ENCODE assay signal across 12 cellular contexts in the genomic region with DNA sequence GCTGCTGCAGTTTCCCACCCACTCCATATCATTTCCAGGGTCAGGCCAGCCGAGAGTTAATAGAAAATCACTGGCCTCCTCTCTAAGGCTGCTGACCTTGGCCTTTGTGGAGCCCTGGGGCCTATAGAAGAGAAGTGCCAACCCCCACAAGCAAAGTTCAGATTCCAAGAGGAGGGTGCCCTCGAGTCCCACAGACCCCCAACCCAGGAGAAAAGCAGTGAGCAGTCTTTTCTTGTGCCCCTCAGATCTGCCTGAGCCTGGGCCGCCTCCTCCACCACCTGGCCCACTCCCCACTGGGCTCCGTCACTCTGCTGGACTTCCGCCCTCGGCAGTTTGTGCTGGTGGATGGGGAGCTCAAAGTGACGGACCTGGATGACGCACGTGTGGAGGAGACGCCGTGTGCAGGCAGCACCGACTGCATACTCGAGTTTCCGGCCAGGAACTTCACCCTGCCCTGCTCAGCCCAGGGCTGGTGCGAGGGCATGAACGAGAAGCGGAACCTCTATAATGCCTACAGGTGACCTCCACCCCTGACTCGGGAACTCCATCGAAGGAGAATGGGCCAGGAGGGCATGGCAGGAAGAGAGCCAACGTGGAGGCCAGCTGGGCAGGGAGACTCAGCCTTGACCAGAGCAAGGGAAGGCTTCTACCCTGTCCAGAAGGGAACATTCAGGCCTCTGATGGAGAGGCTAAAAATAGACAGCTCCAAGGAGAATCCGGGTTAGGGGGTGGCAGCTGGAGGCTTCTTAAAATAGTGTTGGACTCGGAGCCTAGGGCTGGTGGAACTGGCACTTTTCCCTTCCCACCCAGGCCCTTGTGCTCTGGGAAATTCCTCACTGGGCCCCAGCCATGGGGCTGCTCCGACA. TPM values are rescaled to one million over a fixed set of nuclear protein-coding genes. Genes with fewer than 3 reads are reported as not detected.
DNase-seq lines count a peak whose midpoint lies in the region; ATAC-seq and TF ChIP-seq lines count a peak whose summit lies in the region.
"Had no signal": no experiment of that assay in that cellular context is flagged by ENCODE, and none has a peak within 500 bp of the region (broad histone marks: within the 10 kb centered on the region; RNA-seq: fewer than 3 reads in every experiment).

No MANE protein-coding gene starts in this region.

- H3K4me3 Mint-ChIP-seq in stimulated activated naive CD8-positive, alpha-beta T cell treated with anti-CD3 and anti-CD28 coated beads, Interleukin-15, amount 100 ng/mL, for 72 hours, result no peak overlapping the region
- H3K4me3 Mint-ChIP-seq in T-helper 2 cell treated with Interferon-gamma antibody and Interleukin-4, amounts not matched to agents 5 μg/mL and 100 μg/mL, for 36 hours, result no peak overlapping the region
- H3K4me3 Mint-ChIP-seq: activated CD4-positive, alpha-beta memory T cell treated with anti-CD3 and anti-CD28 coated beads for 36 hours; activated naive CD8-positive, alpha-beta T cell had no signal

- H3K9ac ChIP-seq in colonic mucosa (ENCODE audit: low read depth in 2 of 2, low read length in 2 of 2) (peak overlapping the region; percentile 51 to 83), liver (ENCODE audit: low read depth in 1 of 2, low read length in 2 of 2) (no peak overlapping the region)

- ATAC-seq in psoas muscle, result peak; percentile 80 to 90 (median 84)
- ATAC-seq in stimulated activated naive CD8-positive, alpha-beta T cell treated with anti-CD3 and anti-CD28 coated beads, Interleukin-15, amount 100 ng/mL, for 72 hours, result no peak

- POLR2A ChIA-PET in AG04450 (lab: Yijun Ruan, JAX), result interaction anchor here (0.9 to 2.4 kb wide), 5 partner anchors 8 to 183 kb away, joined by 4 to 15 read pairs (median 6); no protein-coding TSS in a partner anchor

- H3K27ac ChIP-seq in AG04450 (ENCODE audit: low read depth, low read length) (peak overlapping the region; percentile 11), colonic mucosa (peak overlapping the region; percentile 83), liver (ENCODE audit: low read depth in 1 of 2, low read length in 2 of 2) (peak overlapping the region; percentile 35 to 45), psoas muscle (peak overlapping the region; percentile 94)

- TF ChIP-seq CTCF in AG04450 (IDR thresholded peaks at IDR 0.05; ENCODE audit: low read depth, low read length), result no peak
- no peak for TF ChIP-seq CTCF in colonic mucosa (IDR thresholded peaks at IDR 0.05)
- TF ChIP-seq CTCF in liver (IDR thresholded peaks at IDR 0.05; ENCODE audit: low read depth, low read length, missing input control), result no peak
- no peak for TF ChIP-seq CTCF in psoas muscle (IDR thresholded peaks at IDR 0.05)

- H3K27me3 ChIP-seq in AG04450 (ENCODE audit: control insufficient read depth, insufficient read depth, low read length) (no peaks in the 10 kb centered on the region), colonic mucosa (no peaks in the 10 kb centered on the region), liver (ENCODE audit: control insufficient read depth in 4 of 4, insufficient read depth in 4 of 4, low read length in 3 of 4) (no peaks in the 10 kb centered on the region), psoas muscle (ENCODE audit: insufficient read depth in 3 of 3, low read length in 2 of 3) (no peaks in the 10 kb centered on the region)

- H3K9me3 ChIP-seq in AG04450 (ENCODE audit: control insufficient read depth, insufficient read depth, low read length) (no peaks in the 10 kb centered on the region; the same call in 1 of the 2 replicates), colonic mucosa (no peaks in the 10 kb centered on the region), liver (ENCODE audit: control insufficient read depth in 4 of 4, low read length in 3 of 4) (no peaks in the 10 kb centered on the region), psoas muscle (no peaks in the 10 kb centered on the region)

- H3K4me1 ChIP-seq in colonic mucosa (peaks cover 31% of the 10 kb centered on the region), liver (ENCODE audit: control insufficient read depth in 4 of 4, insufficient read depth in 4 of 4, low read length in 3 of 4) (peaks cover 0 to 7% (median 3%) of the 10 kb centered on the region in 4 donors), psoas muscle (peaks cover 82% of the 10 kb centered on the region)

- H3K27ac Mint-ChIP-seq in stimulated activated naive CD8-positive, alpha-beta T cell treated with anti-CD3 and anti-CD28 coated beads, Interleukin-15, amount 100 ng/mL, for 72 hours, result no peak overlapping the region
- no peak overlapping the region for H3K27ac Mint-ChIP-seq in T-helper 2 cell treated with Interferon-gamma antibody and Interleukin-4, amounts not matched to agents 5 μg/mL and 100 μg/mL, for 36 hours
- H3K27ac Mint-ChIP-seq: activated CD4-positive, alpha-beta memory T cell treated with anti-CD3 and anti-CD28 coated beads for 36 hours; activated naive CD8-positive, alpha-beta T cell had no signal

- H3K4me3 ChIP-seq in AG04450 (ENCODE audit: low read depth, low read length) (no peak overlapping the region), colonic mucosa (no peak overlapping the region), liver (ENCODE audit: low read depth in 1 of 3, low read length in 3 of 3) (no peak overlapping the region), psoas muscle (peak overlapping the region; percentile 95)

- no peaks in the 10 kb centered on the region for H3K36me3 Mint-ChIP-seq in T-helper 2 cell treated with Interferon-gamma antibody and Interleukin-4, amounts not matched to agents 5 μg/mL and 100 μg/mL, for 36 hours (ENCODE audit: low read depth)
- H3K36me3 Mint-ChIP-seq: activated CD4-positive, alpha-beta memory T cell treated with anti-CD3 and anti-CD28 coated beads for 36 hours; activated naive CD8-positive, alpha-beta T cell had no signal

- peaks cover 5% of the 10 kb centered on the region for H3K36me3 ChIP-seq in colonic mucosa
- peaks cover 0 to 5% (median 5%) of the 10 kb centered on the region in 4 donors for H3K36me3 ChIP-seq in liver (ENCODE audit: control insufficient read depth in 4 of 4, insufficient read depth in 3 of 4, low read depth in 1 of 4, low read length in 3 of 4)
- peaks cover 0 to 43% of the 10 kb centered on the region in 2 donors for H3K36me3 ChIP-seq in psoas muscle (ENCODE audit: insufficient read depth in 1 of 2, low read depth in 1 of 2)

- DNase-seq in AG04450 (ENCODE audit: low read depth, low spot score) (no peak), colonic mucosa (peak; percentile 55), psoas muscle (peak; percentile 68 to 89), middle frontal gyrus (ENCODE audit: extremely low spot score, low spot score) (no peak), occipital lobe (lab: John Stamatoyannopoulos, UW) (no peak)
- no peak for DNase-seq in stimulated activated naive CD8-positive, alpha-beta T cell treated with anti-CD3 and anti-CD28 coated beads, Interleukin-15, amount 100 ng/mL, for 72 hours
- DNase-seq in T-helper 2 cell treated with Interferon-gamma antibody and Interleukin-4, amounts not matched to agents 5 μg/mL and 100 μg/mL, for 36 hours (ENCODE audit: low spot score), result no peak
- DNase-seq: activated CD4-positive, alpha-beta memory T cell treated with anti-CD3 and anti-CD28 coated beads for 36 hours; EL; NCI-H774 had no signal

- CTCF ChIA-PET in AG04450 (lab: Charles Lee), result interaction anchor here (1.3 to 3.6 kb wide), 4 partner anchors 33 to 184 kb away, joined by 3 to 20 read pairs (median 6); no protein-coding TSS in a partner anchor

- H3K27me3 Mint-ChIP-seq in stimulated activated naive CD8-positive, alpha-beta T cell treated with anti-CD3 and anti-CD28 coated beads, Interleukin-15, amount 100 ng/mL, for 72 hours, result peaks cover 43% of the 10 kb centered on the region
- peaks cover 26% of the 10 kb centered on the region for H3K27me3 Mint-ChIP-seq in T-helper 2 cell treated with Interferon-gamma antibody and Interleukin-4, amounts not matched to agents 5 μg/mL and 100 μg/mL, for 36 hours (ENCODE audit: low read depth)

- H3K9me3 Mint-ChIP-seq in stimulated activated naive CD8-positive, alpha-beta T cell treated with anti-CD3 and anti-CD28 coated beads, Interleukin-15, amount 100 ng/mL, for 72 hours, result no peaks in the 10 kb centered on the region
- H3K9me3 Mint-ChIP-seq in T-helper 2 cell treated with Interferon-gamma antibody and Interleukin-4, amounts not matched to agents 5 μg/mL and 100 μg/mL, for 36 hours, result no peaks in the 10 kb centered on the region
- H3K9me3 Mint-ChIP-seq: activated CD4-positive, alpha-beta memory T cell treated with anti-CD3 and anti-CD28 coated beads for 36 hours had no signal

- WGBS in liver, result 79% methylated on average over 23 of the region's 23 CpGs
- WGBS in psoas muscle, 3 donors, result 12 to 27% (median 20%) methylated on average over 22 to 23 of the region's 23 CpGs

- intact Hi-C loops in colonic mucosa (cut with DNase I) (no loop called here), psoas muscle (cut with DNase I) (loop anchor here (2.0 to 5.0 kb wide), 3 partner anchors 15 to 127 kb away; no protein-coding TSS in a partner anchor)

- H3K4me1 Mint-ChIP-seq in stimulated activated naive CD8-positive, alpha-beta T cell treated with anti-CD3 and anti-CD28 coated beads, Interleukin-15, amount 100 ng/mL, for 72 hours, result no peaks in the 10 kb centered on the region
- no peaks in the 10 kb centered on the region for H3K4me1 Mint-ChIP-seq in T-helper 2 cell treated with Interferon-gamma antibody and Interleukin-4, amounts not matched to agents 5 μg/mL and 100 μg/mL, for 36 hours (ENCODE audit: low read depth)

- peak in 1 of 2 donors; percentile 10 for TF ChIP-seq RAD21 in liver (IDR thresholded peaks at IDR 0.05)

TF ChIP-seq in liver, 16 proteins besides CTCF, POLR2A, EP300 and RAD21:
- TF ChIP-seq FOXA1 (IDR thresholded peaks at IDR 0.05) (no peak), FOXA2 (IDR thresholded peaks at IDR 0.05) (no peak), NR2F2 (IDR thresholded peaks at IDR 0.05) (peak; percentile 55), SP1 (IDR thresholded peaks at IDR 0.05) (peak; percentile 15)
TF ChIP-seq in liver: peak in this region for 2.

RNA-seq across cellular contexts. Expression of gene PKDCC, which starts 6.2 kb away (rescaled TPM):
- polyA plus RNA-seq in AG04450 (2011; rRNA removed) (87.0 and 107 TPM in 2 replicates), liver (10 to 100 TPM in 1 of 2 donors, 1 to 10 TPM in 1; 2.0 to 14.6 TPM), psoas muscle (100 to 1,000 TPM in 2 of 3 donors, 10 to 100 TPM in 1; 76.1 to 209 (median 186) TPM)
- 180 and 228 TPM in 2 replicates for polyA minus RNA-seq in AG04450 (2011; rRNA and poly(A)+ RNA removed)
- total RNA-seq in colonic mucosa (100 to 1,000 TPM in 1 of 2 donors, 10 to 100 TPM in 1; 61.3 to 125 TPM), liver (10 to 100 TPM; 24.9 to 76.0 TPM), psoas muscle (100 to 1,000 TPM in 2 of 4 donors, 10 to 100 TPM in 2; 45.6 to 159 (median 111) TPM), occipital lobe (16.2 TPM)
- total RNA-seq: activated CD4-positive, alpha-beta memory T cell treated with anti-CD3 and anti-CD28 coated beads for 36 hours had no signal

Comparison
In these comparisons a context has a peak if more than half of its experiments do, and no peak if none do; other contexts are left out.
1. DNase-seq: peak in colonic mucosa (single experiment) and psoas muscle (2 of 2); none in AG04450 (single experiment), stimulated activated naive CD8-positive, alpha-beta T cell treated with anti-CD3 and anti-CD28 coated beads, Interleukin-15, amount 100 ng/mL, for 72 hours (0 of 2), T-helper 2 cell treated with Interferon-gamma antibody and Interleukin-4, amounts not matched to agents 5 μg/mL and 100 μg/mL, for 36 hours (single experiment), middle frontal gyrus (single experiment) and occipital lobe (single experiment).
2. H3K27ac ChIP-seq: peak in every context shown above with its lines; median percentile 94 in psoas muscle; 83 in colonic mucosa; 40 in liver; 11 in AG04450.
3. H3K9ac ChIP-seq: peak in colonic mucosa (2 of 2); none in liver (0 of 2).